Comparison of ENCODE assay signal across 1 cellular context in genomic region chr4:57154926-57155325, GRCh38.
TF ChIP-seq lines count a peak whose summit lies in the region.

No MANE protein-coding gene starts in this region.

TF ChIP-seq in GM23338, 12 proteins besides CTCF, POLR2A, EP300 and RAD21 (continued from another document):
- TF ChIP-seq ZNF462 (CRISPR knock-in tag; IDR thresholded peaks at IDR 0.05) (no peak), ZNF114 (CRISPR knock-in tag; IDR thresholded peaks at IDR 0.05) (no peak), ETS1 (IDR thresholded peaks at IDR 0.05) (no peak), CREB1 (CRISPR knock-in tag; IDR thresholded peaks at IDR 0.05; ENCODE audit: low read depth) (no peak), NANOG (IDR thresholded peaks at IDR 0.05; ENCODE audit: borderline replicate concordance) (0 out of 2 replicates have a peak, but pooled peaks have one; percentile 4), STAT1 (IDR thresholded peaks at IDR 0.05; ENCODE audit: unreplicated experiment) (no peak), EZH2phosphoT487 (IDR thresholded peaks at IDR 0.05; ENCODE audit: unreplicated experiment) (no peak)
